ENCODE assay signal across 17 cellular contexts in the genomic region with DNA sequence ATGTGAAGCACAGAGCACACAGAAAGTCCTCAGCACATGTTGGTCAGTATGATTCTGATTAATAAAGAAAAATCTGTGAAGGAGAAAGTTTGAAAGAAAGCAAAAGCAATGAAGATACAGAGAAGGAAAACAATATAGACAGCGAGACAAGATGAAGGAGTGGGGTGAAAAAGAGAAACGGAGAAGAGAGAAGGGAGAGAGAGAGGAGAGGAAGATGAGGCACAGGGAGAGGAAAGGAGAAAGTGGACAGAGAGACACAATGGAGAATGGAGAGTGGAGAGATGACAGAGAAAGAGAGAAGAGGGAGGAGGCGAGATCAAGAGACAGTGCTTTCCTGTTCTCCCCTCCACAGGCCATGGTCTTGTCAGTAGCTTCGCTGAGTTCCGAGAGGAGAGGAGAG.
"Had no signal": no experiment of that assay in that cellular context is flagged by ENCODE, and none has a peak within 500 bp of the region (broad histone marks: within the 10 kb centered on the region; RNA-seq: fewer than 3 reads in every experiment).

No MANE protein-coding gene starts in this region.

- H3K27me3 Mint-ChIP-seq: activated naive CD4-positive, alpha-beta T cell treated with anti-CD3 and anti-CD28 coated beads, Interleukin-2, amount 50 U/mL, for 24 hours; memory B cell had no signal

- H3K27ac ChIP-seq: ovary, prostate gland, SK-N-MC, spleen, upper lobe of left lung, WERI-Rb-1 had no signal

- H3K27me3 ChIP-seq: ovary, upper lobe of left lung had no signal

- H3K4me3 Mint-ChIP-seq: activated naive CD4-positive, alpha-beta T cell treated with anti-CD3 and anti-CD28 coated beads, Interleukin-2, amount 50 U/mL, for 24 hours; memory B cell; natural killer cell treated with Interleukin-12 subunit alpha and Interleukin-12 subunit beta and Interleukin-15 and Interleukin-18, amount 100 ng/mL, for 72 hours had no signal

- H3K4me1 ChIP-seq: prostate gland had no signal

- H3K4me3 ChIP-seq: ovary, prostate gland, SK-N-MC, spleen, upper lobe of left lung had no signal

- H3K27ac Mint-ChIP-seq: natural killer cell treated with Interleukin-12 subunit alpha and Interleukin-12 subunit beta and Interleukin-15 and Interleukin-18, amount 100 ng/mL, for 72 hours had no signal

- H3K9me3 ChIP-seq: neutrophil, ovary, prostate gland, spleen, upper lobe of left lung had no signal

- ATAC-seq: left colon; natural killer cell treated with Interleukin-12 subunit alpha and Interleukin-12 subunit beta and Interleukin-15 and Interleukin-18, amount 100 ng/mL, for 72 hours; stimulated activated naive CD8-positive, alpha-beta T cell treated with anti-CD3 and anti-CD28 coated beads, Interleukin-15, Interleukin-2, amounts not matched to agents 100 U/mL and 50 U/mL, for 24 hours had no signal

- DNase-seq: amniotic stem cell; cortex of kidney; left colon; ovary; SHP77 treated with DMSO at 0.1 percent for 48 hours; stimulated activated CD4-positive, alpha-beta T cell treated with anti-CD3 and anti-CD28 coated beads, Interleukin-4, amount 100 ng/mL, for 1 hour; stimulated activated naive CD8-positive, alpha-beta T cell treated with anti-CD3 and anti-CD28 coated beads, Interleukin-15, Interleukin-2, amounts not matched to agents 100 U/mL and 50 U/mL, for 24 hours; SW 1271; upper lobe of left lung; WERI-Rb-1 had no signal

- H3K9me3 Mint-ChIP-seq: activated naive CD4-positive, alpha-beta T cell treated with anti-CD3 and anti-CD28 coated beads, Interleukin-2, amount 50 U/mL, for 24 hours; memory B cell; natural killer cell treated with Interleukin-12 subunit alpha and Interleukin-12 subunit beta and Interleukin-15 and Interleukin-18, amount 100 ng/mL, for 72 hours had no signal

- H3K36me3 ChIP-seq: ovary, prostate gland had no signal
